In the genomic region with DNA sequence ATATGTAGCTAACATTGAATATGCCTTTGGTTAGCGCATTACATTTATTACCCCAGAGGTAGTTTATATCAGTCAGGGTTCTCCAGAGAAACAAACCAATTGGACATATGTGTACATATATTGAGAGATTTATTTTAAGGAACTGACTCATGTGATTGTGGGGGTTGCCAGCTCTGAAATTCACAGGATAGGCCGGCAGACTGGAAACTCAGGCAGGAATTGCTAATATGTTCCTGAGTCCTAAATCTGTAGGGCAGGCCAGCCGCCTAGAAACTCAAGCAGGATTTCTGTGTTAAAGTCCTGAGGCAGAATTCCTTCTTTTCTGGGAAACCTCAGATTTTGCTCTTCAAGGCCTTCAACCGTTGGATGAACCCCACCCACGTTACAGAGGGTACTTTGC, we compare ENCODE assay signal across 25 cellular contexts.
DNase-seq lines count a peak whose midpoint lies in the region; ATAC-seq and TF ChIP-seq lines count a peak whose summit lies in the region.
"Had no signal": no experiment of that assay in that cellular context is flagged by ENCODE, and none has a peak within 500 bp of the region (broad histone marks: within the 10 kb centered on the region; RNA-seq: fewer than 3 reads in every experiment).

No MANE protein-coding gene starts in this region.

- CTCF ChIA-PET in AG04450 (lab: Charles Lee) = no interaction called here

- peak; percentile 32 for DNase-seq in AG04450 (ENCODE audit: low read depth, low spot score)
- DNase-seq in HCEC 1CT = peak; percentile 64
- DNase-seq in brain microvascular endothelial cell = peak; percentile 32
- peak; percentile 37 to 60 for DNase-seq in foreskin fibroblast
- DNase-seq in NAMALWA (ENCODE audit: low spot score) = no peak
- DNase-seq in DMS 273 treated with DMSO at 0.1 percent for 48 hours (lab: John Stamatoyannopoulos, UW) = no peak
- DNase-seq: activated CD4-positive, CD25-positive, alpha-beta regulatory T cell treated with anti-CD3 and anti-CD28 coated beads, Interleukin-2, amount 50 U/mL, for 72 hours; activated naive CD4-positive, alpha-beta T cell; activated T-cell treated with anti-CD3 and anti-CD28 coated beads, Interleukin-2, amount 50 U/mL, for 4 hours; adrenal gland; CD8-positive, alpha-beta T cell; DMS53; KG1; left colon; midbrain; NCI-H187; NCI-H2227 treated with DMSO at 0.1 percent for 48 hours; NCI-H748 treated with DMSO at 0.1 percent for 48 hours; nephron progenitor cell; OCI-M1; SHP77 treated with DMSO at 0.1 percent for 48 hours; T-cell; upper lobe of left lung had no signal

- ATAC-seq in HG02973 (IDR thresholded peaks at IDR 0.05; ENCODE audit: unreplicated experiment) = no peak
- ATAC-seq: activated T-cell treated with anti-CD3 and anti-CD28 coated beads, Interleukin-2, amount 50 U/mL, for 4 hours; CD8-positive, alpha-beta T cell; left colon; sciatic nerve; T-cell had no signal

- TF ChIP-seq CTCF in AG04450 (IDR thresholded peaks at IDR 0.05; ENCODE audit: low read depth, low read length) (no peak), brain microvascular endothelial cell (IDR thresholded peaks at IDR 0.05; ENCODE audit: low read depth, low read length, missing control alignments) (no peak), foreskin fibroblast (IDR thresholded peaks at IDR 0.05; ENCODE audit: low read depth, low read length) (no peak)

- H3K27me3 ChIP-seq in AG04450 (ENCODE audit: control insufficient read depth, insufficient read depth, low read length) (no peaks in the 10 kb centered on the region), brain microvascular endothelial cell (replicated peaks) (no peaks in the 10 kb centered on the region)
- H3K27me3 ChIP-seq: adrenal gland, upper lobe of left lung had no signal

- no peaks in the 10 kb centered on the region for H3K9me3 ChIP-seq in AG04450 (ENCODE audit: control insufficient read depth, insufficient read depth, low read length)
- H3K9me3 ChIP-seq: adrenal gland, upper lobe of left lung had no signal

- H3K27ac ChIP-seq in AG04450 (ENCODE audit: low read depth, low read length) = no peak overlapping the region
- no peak overlapping the region for H3K27ac ChIP-seq in brain microvascular endothelial cell
- H3K27ac ChIP-seq: adrenal gland, upper lobe of left lung had no signal

- H3K36me3 ChIP-seq in brain microvascular endothelial cell (replicated peaks) = no peaks in the 10 kb centered on the region
- H3K36me3 ChIP-seq: adrenal gland, upper lobe of left lung had no signal

- in situ Hi-C loops in brain microvascular endothelial cell (cut with HindIII; ENCODE audit: low pct_ligation_motif_present, low sequenced_read_pairs) = no loop called here

- POLR2A ChIA-PET in AG04450 (lab: Yijun Ruan, JAX) = interaction anchor here (0.6 kb wide), 1 partner anchor 8 kb away, joined by 3 read pairs; no protein-coding TSS in a partner anchor

- H3K4me3 ChIP-seq in AG04450 (ENCODE audit: low read depth, low read length) (no peak overlapping the region), brain microvascular endothelial cell (ENCODE audit: low read depth, low read length) (no peak overlapping the region), foreskin fibroblast (ENCODE audit: low read depth in 1 of 2, low read length in 2 of 2) (no peak overlapping the region)
- H3K4me3 ChIP-seq: adrenal gland, upper lobe of left lung had no signal

Comparison
In these comparisons a context has a peak if more than half of its experiments do, and no peak if none do; other contexts are left out.
1. DNase-seq: peak in AG04450 (single experiment), HCEC 1CT (single experiment), brain microvascular endothelial cell (single experiment) and foreskin fibroblast (2 of 2); none in NAMALWA (single experiment) and DMS 273 treated with DMSO at 0.1 percent for 48 hours (single experiment).